In genomic region chr2:38912619-38913018, GRCh38 we compare ENCODE assay signal across 34 cellular contexts.
"Had no signal": no experiment of that assay in that cellular context is flagged by ENCODE, and none has a peak within 500 bp of the region (broad histone marks: within the 10 kb centered on the region; RNA-seq: fewer than 3 reads in every experiment).

No MANE protein-coding gene starts in this region.

- H3K27me3 ChIP-seq: MG63 had no signal

- H3K4me3 ChIP-seq: MG63 had no signal

- H3K9ac ChIP-seq: KMS-11 had no signal

- H3K27ac ChIP-seq: KMS-11 had no signal

- DNase-seq: Karpas-422, Kasumi-1, MG63, MM.1S, MV-4-11, NCI-H1048, NCI-H1092, NCI-H1092 treated with DMSO at 0.1 percent for 48 hours, NCI-H1105, NCI-H1105 treated with DMSO at 0.1 percent for 48 hours, NCI-H1417, NCI-H1417 treated with DMSO at 0.1 percent for 48 hours, NCI-H1436, NCI-H1436 treated with DMSO at 0.1 percent for 48 hours, NCI-H146, NCI-H1694, NCI-H1694 treated with DMSO at 0.1 percent for 48 hours, NCI-H187, NCI-H187 treated with DMSO at 0.1 percent for 48 hours, NCI-H1930, NCI-H2029, NCI-H2029 treated with DMSO at 0.1 percent for 48 hours, NCI-H2081, NCI-H2081 treated with DMSO at 0.1 percent for 48 hours, NCI-H2107, NCI-H2171, NCI-H2171 treated with DMSO at 0.1 percent for 48 hours, NCI-H2227 treated with DMSO at 0.1 percent for 48 hours, NCI-H226, NCI-H345, NCI-H446, NCI-H446 treated with DMSO at 0.1 percent for 48 hours, NCI-H510A had no signal

- H3K36me3 ChIP-seq: MG63 had no signal

- H3K9me3 ChIP-seq: MG63 had no signal

- H3K4me2 ChIP-seq: KMS-11 had no signal
